ENCODE assay signal across 1 cellular context in the genomic region with DNA sequence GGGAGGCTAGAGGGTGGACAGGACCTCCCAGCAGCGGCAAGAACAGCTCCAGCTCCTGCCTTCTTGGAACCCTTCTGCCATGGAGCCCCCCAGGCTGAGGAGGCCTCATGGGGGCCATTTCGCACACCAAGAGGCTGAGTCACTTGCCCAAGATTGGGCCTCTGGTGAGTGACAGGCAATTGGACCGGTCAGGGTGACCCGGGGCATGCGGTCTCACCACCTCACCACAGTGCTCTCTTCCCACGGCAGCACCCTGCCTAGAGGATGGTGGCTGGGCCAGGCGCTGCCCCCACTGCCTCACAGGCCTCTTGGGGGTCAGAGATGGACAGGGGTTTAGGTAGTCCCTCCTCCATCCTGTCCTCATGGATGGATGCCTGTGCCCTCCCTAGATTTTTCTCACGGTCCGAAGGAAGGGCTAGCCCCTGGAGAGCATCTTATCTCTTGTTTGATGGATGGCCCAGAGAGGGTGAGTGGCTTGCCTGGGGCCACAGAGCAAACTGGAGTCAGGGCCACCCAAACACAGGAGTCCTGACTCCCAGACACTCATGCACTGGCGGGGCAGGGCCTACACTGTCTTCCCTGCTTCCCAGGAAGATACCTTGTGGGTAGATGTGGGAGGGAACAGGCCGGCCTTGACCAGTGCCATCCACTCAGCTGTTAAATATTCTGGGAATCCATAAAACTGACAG.
TF ChIP-seq lines count a peak whose summit lies in the region.

No MANE protein-coding gene starts in this region.

TF ChIP-seq in HepG2, 621 proteins besides CTCF, POLR2A, EP300 and RAD21 (continued from another document):
- TF ChIP-seq, protein P1, sequence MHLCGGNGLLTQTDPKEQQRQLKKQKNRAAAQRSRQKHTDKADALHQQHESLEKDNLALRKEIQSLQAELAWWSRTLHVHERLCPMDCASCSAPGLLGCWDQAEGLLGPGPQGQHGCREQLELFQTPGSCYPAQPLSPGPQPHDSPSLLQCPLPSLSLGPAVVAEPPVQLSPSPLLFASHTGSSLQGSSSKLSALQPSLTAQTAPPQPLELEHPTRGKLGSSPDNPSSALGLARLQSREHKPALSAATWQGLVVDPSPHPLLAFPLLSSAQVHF (CRISPR knock-in tag; IDR thresholded peaks at IDR 0.05), result no peak
- TF ChIP-seq ZNF414 (CRISPR knock-in tag; IDR thresholded peaks at IDR 0.05), result 0 out of 2 replicates have a peak, but pooled peaks have one; percentile 13
- no peak for TF ChIP-seq ZNF546 (CRISPR knock-in tag; conservative IDR thresholded peaks at IDR 0.05)
- peak; percentile 51; the same call in 1 of the 2 replicates for TF ChIP-seq ZNF724P (CRISPR knock-in tag; IDR thresholded peaks at IDR 0.05; ENCODE audit: borderline replicate concordance)
- TF ChIP-seq, protein P2, sequence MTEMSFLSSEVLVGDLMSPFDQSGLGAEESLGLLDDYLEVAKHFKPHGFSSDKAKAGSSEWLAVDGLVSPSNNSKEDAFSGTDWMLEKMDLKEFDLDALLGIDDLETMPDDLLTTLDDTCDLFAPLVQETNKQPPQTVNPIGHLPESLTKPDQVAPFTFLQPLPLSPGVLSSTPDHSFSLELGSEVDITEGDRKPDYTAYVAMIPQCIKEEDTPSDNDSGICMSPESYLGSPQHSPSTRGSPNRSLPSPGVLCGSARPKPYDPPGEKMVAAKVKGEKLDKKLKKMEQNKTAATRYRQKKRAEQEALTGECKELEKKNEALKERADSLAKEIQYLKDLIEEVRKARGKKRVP (CRISPR knock-in tag; IDR thresholded peaks at IDR 0.05), result no peak
- 0 out of 2 replicates have a peak, but pooled peaks have one; percentile 50 for TF ChIP-seq NFE2 (CRISPR knock-in tag; IDR thresholded peaks at IDR 0.05)
TF ChIP-seq in HepG2: peak in this region for 30.
